In the genomic region with DNA sequence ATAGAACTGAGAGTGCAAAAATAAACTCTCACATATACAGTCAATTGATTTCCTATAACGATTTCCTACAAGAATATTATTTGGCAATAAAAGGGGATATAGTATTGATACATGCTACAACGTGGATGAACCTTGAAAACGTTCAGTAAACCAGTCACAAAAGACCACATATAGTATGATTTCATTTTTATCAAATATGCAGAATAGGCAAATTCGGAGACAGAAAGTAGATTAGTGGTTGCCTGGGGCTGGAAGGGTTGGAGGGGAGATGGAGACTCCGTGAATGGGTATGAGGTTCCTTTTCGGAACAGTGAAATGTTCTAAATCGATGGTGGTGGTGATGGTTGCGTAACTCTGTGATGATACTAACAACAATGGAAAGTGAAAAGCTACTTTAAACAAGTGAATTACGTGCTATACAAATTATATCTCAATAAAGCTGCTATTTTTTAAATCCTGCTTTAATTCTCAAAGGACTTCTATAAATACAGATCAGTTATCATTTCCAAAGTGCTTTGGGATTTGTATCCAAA, we compare ENCODE assay signal across 2 cellular contexts.
TF ChIP-seq lines count a peak whose summit lies in the region.

No MANE protein-coding gene starts in this region.

TF ChIP-seq in HEK293, 187 proteins besides CTCF, POLR2A, EP300 and RAD21:
- no peak for TF ChIP-seq ZNF133 (tag by site-specific recombination; IDR thresholded peaks at IDR 0.05)
- 0 out of 2 replicates have a peak, but pooled peaks have one; percentile 43 for TF ChIP-seq PRDM1 (tag by site-specific recombination; IDR thresholded peaks at IDR 0.05)
TF ChIP-seq in HEK293: peak in this region for 1.

TF ChIP-seq in H1, 55 proteins besides CTCF, POLR2A, EP300 and RAD21:
- TF ChIP-seq SP4 (IDR thresholded peaks at IDR 0.05; ENCODE audit: low read length) (no peak), CHD7 (IDR thresholded peaks at IDR 0.05; ENCODE audit: insufficient replicate concordance, low read length) (no peak), RBBP5 (IDR thresholded peaks at IDR 0.05; ENCODE audit: borderline replicate concordance, low read depth, low read length) (no peak), KDM5A (IDR thresholded peaks at IDR 0.05; ENCODE audit: low read length) (no peak), EGR1 (IDR thresholded peaks at IDR 0.05; ENCODE audit: borderline replicate concordance, low read depth, low read length) (no peak), CEBPB (IDR thresholded peaks at IDR 0.05; ENCODE audit: low read depth, low read length) (peak; percentile 85)
TF ChIP-seq in H1: peak in this region for 1.
